Comparison of ENCODE assay signal across 11 cellular contexts in genomic region chr12:43011383-43011926, GRCh38.
A peak's percentile ranks its signal among the peaks of the same experiment; 100 is the strongest.
DNase-seq lines count a peak whose midpoint lies in the region; ATAC-seq and TF ChIP-seq lines count a peak whose summit lies in the region.
"Had no signal": no experiment of that assay in that cellular context is flagged by ENCODE, and none has a peak within 500 bp of the region (broad histone marks: within the 10 kb centered on the region; RNA-seq: fewer than 3 reads in every experiment).

No MANE protein-coding gene starts in this region.

- H3K9me3 ChIP-seq in OCI-LY3 (ENCODE audit: insufficient read depth, low read length), result peaks cover 11% of the 10 kb centered on the region
- no peaks in the 10 kb centered on the region for H3K9me3 ChIP-seq in OCI-LY7 (ENCODE audit: low read length)

- TF ChIP-seq CTCF in OCI-LY3 (IDR thresholded peaks at IDR 0.05; ENCODE audit: low read depth, low read length) (no peak), OCI-LY7 (conservative IDR thresholded peaks at IDR 0.05; ENCODE audit: low read length) (no peak)

- no peaks in the 10 kb centered on the region for H3K79me2 ChIP-seq in OCI-LY3 (ENCODE audit: low read length)
- no peaks in the 10 kb centered on the region for H3K79me2 ChIP-seq in OCI-LY7 (ENCODE audit: insufficient read depth, low read depth, low read length)

- peak overlapping the region; percentile 64 for H3K4me2 ChIP-seq in OCI-LY3 (ENCODE audit: low read length)
- no peak overlapping the region for H3K4me2 ChIP-seq in OCI-LY7 (ENCODE audit: low read length)

- H3K4me3 ChIP-seq in OCI-LY3 (ENCODE audit: low read length) (peak overlapping the region; percentile 30), OCI-LY7 (ENCODE audit: low read depth, low read length, poor library complexity, severe bottlenecking) (no peak overlapping the region)

- POLR2A ChIA-PET in OCI-LY7 (lab: Charles Lee), result interaction anchor here (1.1 kb wide), 1 partner anchor 24 kb away, joined by 4 read pairs; no protein-coding TSS in a partner anchor

- CTCF ChIA-PET in OCI-LY7 (lab: Charles Lee; ENCODE audit: unreplicated experiment), result no interaction called here

- H3K9ac ChIP-seq in OCI-LY3 (ENCODE audit: low read length), result peak overlapping the region; percentile 60

- ATAC-seq in GM18519 (IDR thresholded peaks at IDR 0.05; ENCODE audit: low FRiP score, unreplicated experiment) (peak; percentile 92), GM21390 (IDR thresholded peaks at IDR 0.05; ENCODE audit: unreplicated experiment) (peak; percentile 96), HG03064 (IDR thresholded peaks at IDR 0.05; ENCODE audit: low read depth, unreplicated experiment) (peak; percentile 90)
- ATAC-seq: natural killer cell treated with Interleukin-12 subunit alpha and Interleukin-12 subunit beta and Interleukin-15 and Interleukin-18, amount 100 ng/mL, for 72 hours had no signal

- H2AFZ ChIP-seq in OCI-LY3 (ENCODE audit: low read depth, low read length), result no peak overlapping the region
- H2AFZ ChIP-seq in OCI-LY7 (ENCODE audit: low read length), result no peak overlapping the region

- DNase-seq in SW 1271 (lab: John Stamatoyannopoulos, UW) (no peak), SKM-1 (lab: John Stamatoyannopoulos, UW; ENCODE audit: unreplicated experiment) (no peak), OCI-LY7 (ENCODE audit: low spot score) (no peak), NCI-H1930 (lab: John Stamatoyannopoulos, UW) (no peak)
- DNase-seq: amygdala, C1 segment of cervical spinal cord had no signal

- BruUV-seq in OCI-LY7 (replicated peaks; lab: Mats Ljungman, UMichigan), result no TSS peak

- H4K20me1 ChIP-seq in OCI-LY3 (ENCODE audit: insufficient read depth, low read length), result no peaks in the 10 kb centered on the region
- no peaks in the 10 kb centered on the region for H4K20me1 ChIP-seq in OCI-LY7 (ENCODE audit: insufficient read depth, low read length)

- H3K27ac ChIP-seq in OCI-LY3 (ENCODE audit: low read length) (peak overlapping the region; percentile 98), OCI-LY7 (ENCODE audit: low read depth, low read length, poor library complexity, severe bottlenecking) (no peak overlapping the region)

- no peaks in the 10 kb centered on the region for H3K9me2 ChIP-seq in OCI-LY7 (ENCODE audit: insufficient read depth, low read length)

- no peaks in the 10 kb centered on the region for H3K27me3 ChIP-seq in OCI-LY3 (ENCODE audit: low read depth, low read length)

- H3K4me1 ChIP-seq in OCI-LY3 (ENCODE audit: low read length), result peaks cover 66% of the 10 kb centered on the region
- no peaks in the 10 kb centered on the region for H3K4me1 ChIP-seq in OCI-LY7 (ENCODE audit: insufficient read depth, low read length, poor library complexity, severe bottlenecking)

- H3K36me3 ChIP-seq in OCI-LY3 (replicated peaks; ENCODE audit: low read depth, low read length), result peaks cover 37% of the 10 kb centered on the region
- no peaks in the 10 kb centered on the region for H3K36me3 ChIP-seq in OCI-LY7 (ENCODE audit: insufficient read depth, low read length)

- intact Hi-C loops in OCI-LY7 (cut with micrococcal nuclease; ENCODE audit: unreplicated experiment), result no loop called here
